ENCODE assay signal across 1 cellular context in genomic region chr14:75794615-75795038, GRCh38.
TF ChIP-seq lines count a peak whose summit lies in the region.

No MANE protein-coding gene starts in this region.

TF ChIP-seq in H1, 55 proteins besides CTCF, POLR2A, EP300 and RAD21 (continued from another document):
- TF ChIP-seq NANOG (IDR thresholded peaks at IDR 0.05; ENCODE audit: insufficient read depth, low read depth, low read length, poor library complexity, severe bottlenecking) (no peak), SUZ12 (IDR thresholded peaks at IDR 0.05; ENCODE audit: low read length) (no peak), YY1 (IDR thresholded peaks at IDR 0.05; ENCODE audit: low read depth, low read length) (no peak), SIRT6 (IDR thresholded peaks at IDR 0.05; ENCODE audit: low read length) (no peak), EZH2 (IDR thresholded peaks at IDR 0.05; ENCODE audit: low read depth, low read length, severe bottlenecking) (no peak), KDM1A (IDR thresholded peaks at IDR 0.05; ENCODE audit: borderline replicate concordance, low read length) (no peak), CREB1 (IDR thresholded peaks at IDR 0.05) (no peak), POU5F1 (IDR thresholded peaks at IDR 0.05; ENCODE audit: low read depth, low read length) (no peak), BACH1 (IDR thresholded peaks at IDR 0.05; ENCODE audit: low read length) (no peak), GTF2F1 (IDR thresholded peaks at IDR 0.05; ENCODE audit: borderline replicate concordance, low read depth, low read length) (no peak), KDM5A (IDR thresholded peaks at IDR 0.05; ENCODE audit: low read length) (no peak), KDM4A (IDR thresholded peaks at IDR 0.05; ENCODE audit: low read depth, low read length, severe bottlenecking) (no peak)
